Comparison of ENCODE assay signal across 16 cellular contexts in the genomic region with DNA sequence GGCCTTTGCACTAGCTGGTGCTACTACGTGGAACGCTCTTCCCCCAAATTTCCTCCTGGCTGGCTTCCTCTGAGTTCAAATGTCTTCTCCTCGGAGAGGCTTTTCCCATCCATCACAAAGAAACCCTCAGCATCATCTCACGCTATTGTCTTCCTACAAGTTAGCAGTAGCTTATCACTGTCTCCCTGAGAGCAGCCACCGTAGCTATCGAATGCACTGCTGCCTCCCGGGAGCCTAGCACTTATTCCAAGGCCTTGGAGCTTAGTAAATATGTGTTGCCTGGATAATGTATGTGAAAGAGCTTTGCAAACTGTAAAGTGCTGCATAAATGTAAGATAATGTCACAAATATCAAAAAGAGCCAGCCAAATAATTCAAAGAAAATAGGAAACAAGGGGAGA.
DNase-seq lines count a peak whose midpoint lies in the region; ATAC-seq and TF ChIP-seq lines count a peak whose summit lies in the region.
"Had no signal": no experiment of that assay in that cellular context is flagged by ENCODE, and none has a peak within 500 bp of the region (broad histone marks: within the 10 kb centered on the region; RNA-seq: fewer than 3 reads in every experiment).

No MANE protein-coding gene starts in this region.

- TF ChIP-seq CTCF in endodermal cell (conservative IDR thresholded peaks at IDR 0.05) = no peak
- no peak for TF ChIP-seq CTCF in osteoblast (IDR thresholded peaks at IDR 0.05; ENCODE audit: extremely low read depth, low read depth, low read length)
- no peak for TF ChIP-seq CTCF in uterus (IDR thresholded peaks at IDR 0.05)
- TF ChIP-seq CTCF in CD4-positive, alpha-beta T cell (IDR thresholded peaks at IDR 0.05) = no peak

- H3K27me3 ChIP-seq in endodermal cell (ENCODE audit: control insufficient read depth, insufficient read depth, low read length, poor library complexity, severe bottlenecking) = no peaks in the 10 kb centered on the region
- H3K27me3 ChIP-seq in osteoblast (ENCODE audit: insufficient read depth, low read length) = no peaks in the 10 kb centered on the region
- no peaks in the 10 kb centered on the region for H3K27me3 ChIP-seq in uterus
- H3K27me3 ChIP-seq in CD4-positive, alpha-beta T cell (ENCODE audit: control insufficient read depth, insufficient read depth, low read length) = no peaks in the 10 kb centered on the region
- H3K27me3 ChIP-seq: right lobe of liver, tibial nerve had no signal

- no peak overlapping the region for H3K27ac Mint-ChIP-seq in endodermal cell
- no peak overlapping the region for H3K27ac Mint-ChIP-seq in CD4-positive, alpha-beta T cell
- H3K27ac Mint-ChIP-seq: CD8-positive, alpha-beta T cell; IgD-negative memory B cell had no signal

- H3K79me2 ChIP-seq in osteoblast (ENCODE audit: insufficient read depth, low read length) = peaks cover 27% of the 10 kb centered on the region

- H3K9me3 ChIP-seq in endodermal cell (ENCODE audit: control insufficient read depth, low read length) (no peaks in the 10 kb centered on the region), osteoblast (ENCODE audit: low read depth, low read length) (no peaks in the 10 kb centered on the region), uterus (no peaks in the 10 kb centered on the region)
- no peaks in the 10 kb centered on the region for H3K9me3 ChIP-seq in CD4-positive, alpha-beta T cell (ENCODE audit: control insufficient read depth, low read length)
- H3K9me3 ChIP-seq: right lobe of liver, tibial nerve had no signal

- peaks cover 6% of the 10 kb centered on the region for H3K4me1 ChIP-seq in endodermal cell (ENCODE audit: control insufficient read depth, insufficient read depth, low read length)
- H3K4me1 ChIP-seq in osteoblast (ENCODE audit: insufficient read depth, low read length) = peaks cover 38% of the 10 kb centered on the region
- peaks cover 0 to 3% of the 10 kb centered on the region in 2 donors for H3K4me1 ChIP-seq in uterus
- H3K4me1 ChIP-seq: right lobe of liver, tibial nerve had no signal

- H3K27me3 Mint-ChIP-seq in endodermal cell (ENCODE audit: insufficient read depth) = no peaks in the 10 kb centered on the region
- peaks cover 23% of the 10 kb centered on the region for H3K27me3 Mint-ChIP-seq in CD4-positive, alpha-beta T cell

- H3K4me3 ChIP-seq in endodermal cell (ENCODE audit: low read length) (no peak overlapping the region), osteoblast (ENCODE audit: insufficient read depth, low read length) (no peak overlapping the region), uterus (no peak overlapping the region)
- H3K4me3 ChIP-seq: right lobe of liver, tibial nerve had no signal

- DNase-seq in NCI-H510A treated with DMSO at 0.1 percent for 48 hours (lab: John Stamatoyannopoulos, UW) (peak; percentile 12), NCI-H510A (lab: John Stamatoyannopoulos, UW) (no peak), endodermal cell (no peak), osteoblast (ENCODE audit: insufficient read length, low spot score, missing footprints) (no peak), uterus (no peak), dedifferentiated amniotic fluid mesenchymal stem cell (ENCODE audit: extremely low spot score) (no peak), GM03348 (ENCODE audit: low spot score) (no peak)
- no peak for DNase-seq in CD4-positive, alpha-beta T cell
- DNase-seq: activated CD4-positive, CD25-positive, alpha-beta regulatory T cell treated with anti-CD3 and anti-CD28 coated beads, Interleukin-2, amount 50 U/mL, for 72 hours; activated effector memory CD4-positive, alpha-beta T cell treated with Interleukin-2 at 50 U/mL for 16 hours; CD8-positive, alpha-beta T cell; cerebellar nuclear complex; Right ventricle myocardium superior had no signal

- H3K9ac ChIP-seq in endodermal cell (ENCODE audit: extremely low read depth, low read length, poor library complexity, severe bottlenecking) = no peak overlapping the region

- 57 to 67% methylated on average over 3 to 7 of the region's 7 CpGs for WGBS in endodermal cell (ENCODE audit: insufficient coverage in 1 of 2, insufficient read length in 1 of 2), 2 experiments

- no peaks in the 10 kb centered on the region for H3K9me3 Mint-ChIP-seq in endodermal cell
- no peaks in the 10 kb centered on the region for H3K9me3 Mint-ChIP-seq in CD4-positive, alpha-beta T cell
- H3K9me3 Mint-ChIP-seq: CD8-positive, alpha-beta T cell; IgD-negative memory B cell had no signal

- H2AFZ ChIP-seq in osteoblast (ENCODE audit: low read length) = no peak overlapping the region

- H3K27ac ChIP-seq in endodermal cell (ENCODE audit: low read depth, low read length) = peak overlapping the region; percentile 50
- H3K27ac ChIP-seq in osteoblast (ENCODE audit: low read depth, low read length) = peak overlapping the region; percentile 1
- peak overlapping the region; percentile 66 to 90 for H3K27ac ChIP-seq in uterus
- H3K27ac ChIP-seq in CD4-positive, alpha-beta T cell (ENCODE audit: low read depth, low read length) = no peak overlapping the region
- H3K27ac ChIP-seq: right lobe of liver, tibial nerve had no signal

- POLR2A ChIA-PET in CD4-positive, alpha-beta T cell (lab: Charles Lee) = no interaction called here

- H3K4me1 Mint-ChIP-seq in endodermal cell = peaks cover 27% of the 10 kb centered on the region
- no peaks in the 10 kb centered on the region for H3K4me1 Mint-ChIP-seq in CD4-positive, alpha-beta T cell (ENCODE audit: low read depth)

- no peaks in the 10 kb centered on the region for H4K20me1 ChIP-seq in osteoblast (ENCODE audit: insufficient read depth, low read length)

- H3K4me3 Mint-ChIP-seq in endodermal cell = no peak overlapping the region
- no peak overlapping the region for H3K4me3 Mint-ChIP-seq in CD4-positive, alpha-beta T cell
- H3K4me3 Mint-ChIP-seq: CD8-positive, alpha-beta T cell; IgD-negative memory B cell had no signal

- H3K4me2 ChIP-seq in osteoblast (ENCODE audit: insufficient read depth, low read length) = peak overlapping the region; percentile 40

- no peaks in the 10 kb centered on the region for H3K36me3 Mint-ChIP-seq in endodermal cell (ENCODE audit: low read depth)
- H3K36me3 Mint-ChIP-seq in CD4-positive, alpha-beta T cell (ENCODE audit: low read depth) = no peaks in the 10 kb centered on the region
- H3K36me3 Mint-ChIP-seq: CD8-positive, alpha-beta T cell; IgD-negative memory B cell had no signal

- H3K36me3 ChIP-seq in endodermal cell (ENCODE audit: control insufficient read depth, insufficient read depth, low read length) = no peaks in the 10 kb centered on the region
- no peaks in the 10 kb centered on the region for H3K36me3 ChIP-seq in osteoblast (ENCODE audit: insufficient read depth, low read length)
- H3K36me3 ChIP-seq in uterus = no peaks in the 10 kb centered on the region
- H3K36me3 ChIP-seq: right lobe of liver, tibial nerve had no signal

- ATAC-seq in CD4-positive, alpha-beta T cell (ENCODE audit: poor library complexity) = no peak
- ATAC-seq: CD8-positive, alpha-beta T cell had no signal

- intact Hi-C loops in uterus (cut with DNase I; ENCODE audit: low total_unique reads) = no loop called here
- intact Hi-C loops in CD4-positive, alpha-beta T cell (cut with DNase I, micrococcal nuclease) = no loop called here

- CTCF ChIA-PET in CD4-positive, alpha-beta T cell (lab: Charles Lee) = no interaction called here

- TF ChIP-seq POLR2A in uterus (IDR thresholded peaks at IDR 0.05) = no peak
